In genomic region chr1:193014354-193014753, GRCh38 we compare ENCODE assay signal across 15 cellular contexts.
DNase-seq lines count a peak whose midpoint lies in the region; ATAC-seq and FAIRE-seq lines count a peak whose summit lies in the region.
"Had no signal": no experiment of that assay in that cellular context is flagged by ENCODE, and none has a peak within 500 bp of the region (broad histone marks: within the 10 kb centered on the region; RNA-seq: fewer than 3 reads in every experiment).

No MANE protein-coding gene starts in this region.

- peaks cover 13% of the 10 kb centered on the region for H3K4me1 ChIP-seq in rectal smooth muscle tissue (ENCODE audit: control insufficient read depth, insufficient read depth, low read length)

- peak; percentile 78 for FAIRE-seq in TTC549 (lab: Jason Lieb, UNC)

- no peak for ATAC-seq in HG03457 (IDR thresholded peaks at IDR 0.05; ENCODE audit: unreplicated experiment)

- DNase-seq in EH (ENCODE audit: low read depth) (peak; percentile 26), fibroblast of peridontal ligament (ENCODE audit: extremely low read depth) (peak; percentile 48), medulla oblongata (ENCODE audit: extremely low spot score) (no peak), NCI-H2081 treated with DMSO at 0.1 percent for 48 hours (lab: John Stamatoyannopoulos, UW) (no peak), foreskin melanocyte (no peak)
- DNase-seq: CD8-positive, alpha-beta memory T cell; NCI-H1092; NCI-H1694; NCI-H446 treated with DMSO at 0.1 percent for 48 hours; NCI-H748 treated with DMSO at 0.1 percent for 48 hours; PC-9 had no signal

- peak overlapping the region; percentile 51 for H3K27ac ChIP-seq in rectal smooth muscle tissue (ENCODE audit: low read depth, low read length)
- H3K27ac ChIP-seq: KMS-11, PC-9 had no signal

- H3K36me3 ChIP-seq in rectal smooth muscle tissue (ENCODE audit: control insufficient read depth, insufficient read depth, low read length), result no peaks in the 10 kb centered on the region

- no peak overlapping the region for H3K4me3 ChIP-seq in rectal smooth muscle tissue (ENCODE audit: low read length)
- H3K4me3 ChIP-seq: PC-9 had no signal

- no peaks in the 10 kb centered on the region for H3K27me3 ChIP-seq in rectal smooth muscle tissue (ENCODE audit: control insufficient read depth, insufficient read depth, low read length)

- no peak overlapping the region for H3K9ac ChIP-seq in rectal smooth muscle tissue (ENCODE audit: low read length)
- H3K9ac ChIP-seq: KMS-11 had no signal

Comparison
In these comparisons a context has a peak if more than half of its experiments do, and no peak if none do; other contexts are left out.
1. DNase-seq: peak in EH (single experiment) and fibroblast of peridontal ligament (single experiment); none in medulla oblongata (single experiment), NCI-H2081 treated with DMSO at 0.1 percent for 48 hours (single experiment) and foreskin melanocyte (single experiment).